Comparison of ENCODE assay signal across 20 cellular contexts in genomic region chr11:26842458-26842841, GRCh38.
DNase-seq lines count a peak whose midpoint lies in the region; ATAC-seq and TF ChIP-seq lines count a peak whose summit lies in the region.
"Had no signal": no experiment of that assay in that cellular context is flagged by ENCODE, and none has a peak within 500 bp of the region (broad histone marks: within the 10 kb centered on the region; RNA-seq: fewer than 3 reads in every experiment).

No MANE protein-coding gene starts in this region.

- no CpG with 5 or more reads among the region's 1 CpG for WGBS in neuronal stem cell (ENCODE audit: extremely low coverage in 2 of 2, insufficient read length in 2 of 2, insufficient replicate concordance in 1 of 2), 2 donors

- TF ChIP-seq CTCF in osteoblast (IDR thresholded peaks at IDR 0.05; ENCODE audit: extremely low read depth, low read depth, low read length) = no peak

- H2AFZ ChIP-seq in osteoblast (ENCODE audit: low read length) (no peak overlapping the region), neuronal stem cell (ENCODE audit: low read length) (no peak overlapping the region)

- no peak overlapping the region for H4K8ac ChIP-seq in neuronal stem cell (ENCODE audit: low read depth, low read length)

- no peak overlapping the region for H3K4ac ChIP-seq in neuronal stem cell (ENCODE audit: low read length)

- no peaks in the 10 kb centered on the region for H3K79me1 ChIP-seq in neuronal stem cell (ENCODE audit: low read depth, low read length)

- no peaks in the 10 kb centered on the region for H3K79me2 ChIP-seq in osteoblast (ENCODE audit: insufficient read depth, low read length)

- no peak overlapping the region for H2BK120ac ChIP-seq in neuronal stem cell (ENCODE audit: low read depth, low read length)

- no peak overlapping the region for H3K18ac ChIP-seq in neuronal stem cell (ENCODE audit: low read length)

- H3K27me3 ChIP-seq in osteoblast (ENCODE audit: insufficient read depth, low read length) = no peaks in the 10 kb centered on the region
- H3K27me3 ChIP-seq in neuronal stem cell (ENCODE audit: control insufficient read depth in 3 of 3, insufficient read depth in 3 of 3, low read depth in 1 of 3, low read length in 3 of 3) = no peaks in the 10 kb centered on the region

- H4K91ac ChIP-seq in neuronal stem cell (ENCODE audit: low read depth, low read length, poor library complexity) = no peak overlapping the region

- no peak overlapping the region for H2BK15ac ChIP-seq in neuronal stem cell (ENCODE audit: low read length)

- no peak overlapping the region for H2BK5ac ChIP-seq in neuronal stem cell (ENCODE audit: low read length)

- ATAC-seq in Right ventricle myocardium inferior (peak; percentile 75), GM21528 (IDR thresholded peaks at IDR 0.05; ENCODE audit: low FRiP score, unreplicated experiment) (no peak)
- ATAC-seq: activated naive CD8-positive, alpha-beta T cell treated with anti-CD3 and anti-CD28 coated beads, Interleukin-2, amount 50 U/mL, for 24 hours; Panc1; stimulated activated effector memory CD8-positive, alpha-beta T cell treated with anti-CD3 and anti-CD28 coated beads, Interleukin-12 subunit alpha, Interleukin-12 subunit beta, amount 100 ng/mL, for 72 hours had no signal

- no peak overlapping the region for H3K9ac ChIP-seq in neuronal stem cell (ENCODE audit: low read depth, low read length, poor library complexity)
- H3K9ac ChIP-seq: KMS-11 had no signal

- H3K27ac ChIP-seq in osteoblast (ENCODE audit: low read depth, low read length) = peak overlapping the region; percentile 66
- no peak overlapping the region for H3K27ac ChIP-seq in neuronal stem cell (replicated peaks; ENCODE audit: low read length)
- H3K27ac ChIP-seq: 22Rv1, KMS-11 had no signal

- H2BK12ac ChIP-seq in neuronal stem cell (ENCODE audit: low read length) = no peak overlapping the region

- no peak overlapping the region for H3K4me3 ChIP-seq in osteoblast (ENCODE audit: insufficient read depth, low read length)
- H3K4me3 ChIP-seq in neuronal stem cell (ENCODE audit: low read length in 2 of 2) = no peak overlapping the region
- H3K4me3 ChIP-seq: prostate gland had no signal

- DNase-seq in Right ventricle myocardium inferior (ENCODE audit: missing footprints) = no peak
- no peak for DNase-seq in cardiac septum (ENCODE audit: low spot score)
- DNase-seq in fibroblast of peridontal ligament (ENCODE audit: extremely low read depth) = peak; percentile 39
- DNase-seq in osteoblast (ENCODE audit: insufficient read length, low spot score, missing footprints) = no peak
- DNase-seq in activated CD4-positive, alpha-beta T cell treated with anti-CD3 and anti-CD28 coated beads for 4 hours = no peak
- DNase-seq in stimulated activated CD4-positive, alpha-beta T cell treated with anti-CD3 and anti-CD28 coated beads, Interleukin-1b, Interleukin-23, amount 100 ng/mL, for 48 hours = no peak
- no peak for DNase-seq in neuronal stem cell (ENCODE audit: low spot score)
- DNase-seq: activated naive CD8-positive, alpha-beta T cell treated with anti-CD3 and anti-CD28 coated beads, Interleukin-2, amount 50 U/mL, for 24 hours; activated T-cell treated with anti-CD3 and anti-CD28 coated beads, Interleukin-2, amount 50 U/mL, for 24 hours; foreskin melanocyte; kidney glomerular epithelial cell; NCI-H187 treated with DMSO at 0.1 percent for 48 hours; NCI-H526 treated with DMSO at 0.1 percent for 48 hours; stimulated activated CD4-positive, alpha-beta T cell treated with anti-CD3 and anti-CD28 coated beads, Interleukin-4, amount 100 ng/mL, for 4 hours had no signal

- intact Hi-C loops in Right ventricle myocardium inferior (cut with DNase I) (no loop called here), cardiac septum (cut with DNase I) (loop anchor here (5.0 kb wide), 1 partner anchor 105 kb away; no protein-coding TSS in a partner anchor)

- no peak overlapping the region for H3K14ac ChIP-seq in neuronal stem cell (ENCODE audit: low read length)

- peaks cover 30% of the 10 kb centered on the region for H3K4me1 ChIP-seq in osteoblast (ENCODE audit: insufficient read depth, low read length)
- H3K4me1 ChIP-seq in neuronal stem cell (ENCODE audit: control insufficient read depth in 2 of 2, insufficient read depth in 1 of 2, low read depth in 1 of 2, low read length in 2 of 2) = no peaks in the 10 kb centered on the region
- H3K4me1 ChIP-seq: prostate gland had no signal

- H3K4me2 ChIP-seq in osteoblast (ENCODE audit: insufficient read depth, low read length) (peak overlapping the region; percentile 54), neuronal stem cell (ENCODE audit: insufficient read depth, low read length, poor library complexity, severe bottlenecking) (no peak overlapping the region)
- H3K4me2 ChIP-seq: KMS-11 had no signal

- H3K23ac ChIP-seq in neuronal stem cell (ENCODE audit: low read depth, low read length, poor library complexity) = no peak overlapping the region

- H3K36me3 ChIP-seq in osteoblast (ENCODE audit: insufficient read depth, low read length) = no peaks in the 10 kb centered on the region
- no peaks in the 10 kb centered on the region for H3K36me3 ChIP-seq in neuronal stem cell (replicated peaks in 1 of 2; ENCODE audit: control insufficient read depth in 2 of 2, insufficient read depth in 2 of 2, low read length in 2 of 2)
- H3K36me3 ChIP-seq: prostate gland had no signal

- H3K9me3 ChIP-seq in osteoblast (ENCODE audit: low read depth, low read length) (no peaks in the 10 kb centered on the region), neuronal stem cell (replicated peaks in 1 of 2; ENCODE audit: control insufficient read depth in 2 of 2, insufficient read depth in 1 of 2, low read depth in 1 of 2, low read length in 2 of 2) (no peaks in the 10 kb centered on the region)
- H3K9me3 ChIP-seq: prostate gland had no signal

- no peak overlapping the region for H2AK5ac ChIP-seq in neuronal stem cell (ENCODE audit: low read depth, low read length)

- no peaks in the 10 kb centered on the region for H4K20me1 ChIP-seq in osteoblast (ENCODE audit: insufficient read depth, low read length)
